ENCODE assay signal across 30 cellular contexts in genomic region chr2:56117764-56118163, GRCh38.
DNase-seq lines count a peak whose midpoint lies in the region; TF ChIP-seq lines count a peak whose summit lies in the region.
"Had no signal": no experiment of that assay in that cellular context is flagged by ENCODE, and none has a peak within 500 bp of the region (broad histone marks: within the 10 kb centered on the region; RNA-seq: fewer than 3 reads in every experiment).

No MANE protein-coding gene starts in this region.

- no peak overlapping the region for H3K4me3 ChIP-seq in WERI-Rb-1 (ENCODE audit: low read depth, low read length)
- H3K4me3 ChIP-seq in left ventricle myocardium inferior: no peak overlapping the region
- H3K4me3 ChIP-seq: ascending aorta, gastroesophageal sphincter, sigmoid colon, testis, uterus had no signal

- DNase-seq in NCI-H526 (lab: John Stamatoyannopoulos, UW) (peak; percentile 89 to 91), endothelial cell (ENCODE audit: low spot score) (no peak), iPS-NIHi7 (ENCODE audit: extremely low spot score) (peak; percentile 50), WERI-Rb-1 (no peak), left ventricle myocardium inferior (no peak), kidney tubule cell (ENCODE audit: low spot score) (no peak), CD14-positive monocyte (ENCODE audit: low spot score) (no peak)
- DNase-seq: 8988T; activated CD4-positive, alpha-beta T cell treated with anti-CD3 and anti-CD28 coated beads for 48 hours; activated effector memory CD4-positive, alpha-beta T cell treated with anti-CD3 and anti-CD28 coated beads, Interleukin-2, amount 50 U/mL, for 16 hours; activated naive CD8-positive, alpha-beta T cell treated with anti-CD3 and anti-CD28 coated beads for 36 hours; activated T-cell treated with anti-CD3 and anti-CD28 coated beads, Interleukin-2, amount 50 U/mL, for 1 hour; caudate nucleus; CD4-positive, CD25-positive, alpha-beta regulatory T cell; cortex of kidney; effector memory CD8-positive, alpha-beta T cell; GOT3; hypothalamus; MM.1S; NCI-H1417 treated with DMSO at 0.1 percent for 48 hours; NCI-H226; NCI-H748 treated with DMSO at 0.1 percent for 48 hours; sigmoid colon; stimulated activated naive CD4-positive, alpha-beta T cell treated with Interleukin-2 at 50 U/mL for 16 hours; testis; uterus had no signal

- peak overlapping the region; percentile 41 for H3K9ac ChIP-seq in ES-I3 (ENCODE audit: low read depth, low read length)
- H3K9ac ChIP-seq: KMS-11 had no signal

- H3K4me3 Mint-ChIP-seq in endothelial cell (ENCODE audit: unreplicated experiment) (no peak overlapping the region), CD14-positive monocyte (no peak overlapping the region)
- H3K4me3 Mint-ChIP-seq: activated naive CD8-positive, alpha-beta T cell treated with anti-CD3 and anti-CD28 coated beads for 36 hours; CD4-positive, CD25-positive, alpha-beta regulatory T cell; effector memory CD8-positive, alpha-beta T cell had no signal

- H3K27ac ChIP-seq in WERI-Rb-1: no peak overlapping the region
- H3K27ac ChIP-seq in left ventricle myocardium inferior (replicated peaks): no peak overlapping the region
- H3K27ac ChIP-seq: ascending aorta, gastroesophageal sphincter, KMS-11, sigmoid colon, testis, uterus had no signal

- H3K36me3 Mint-ChIP-seq in endothelial cell (ENCODE audit: low read depth, unreplicated experiment) (peaks cover 3% of the 10 kb centered on the region), CD14-positive monocyte (no peaks in the 10 kb centered on the region)
- H3K36me3 Mint-ChIP-seq: activated naive CD8-positive, alpha-beta T cell treated with anti-CD3 and anti-CD28 coated beads for 36 hours; CD4-positive, CD25-positive, alpha-beta regulatory T cell had no signal

- H3K4me1 Mint-ChIP-seq in endothelial cell (ENCODE audit: unreplicated experiment) (peaks cover 40% of the 10 kb centered on the region), CD14-positive monocyte (no peaks in the 10 kb centered on the region)
- H3K4me1 Mint-ChIP-seq: activated naive CD8-positive, alpha-beta T cell treated with anti-CD3 and anti-CD28 coated beads for 36 hours; CD4-positive, CD25-positive, alpha-beta regulatory T cell had no signal

- H3K9me3 ChIP-seq in ES-I3 (ENCODE audit: control insufficient read depth, insufficient read depth, low read length): no peaks in the 10 kb centered on the region
- no peaks in the 10 kb centered on the region for H3K9me3 ChIP-seq in WERI-Rb-1 (ENCODE audit: severe bottlenecking)
- H3K9me3 ChIP-seq in left ventricle myocardium inferior (replicated peaks): no peaks in the 10 kb centered on the region
- H3K9me3 ChIP-seq: ascending aorta, gastroesophageal sphincter, sigmoid colon, testis, uterus had no signal

- no peak for TF ChIP-seq CTCF in endothelial cell (IDR thresholded peaks at IDR 0.05; ENCODE audit: unreplicated experiment)
- no peak for TF ChIP-seq CTCF in WERI-Rb-1 (IDR thresholded peaks at IDR 0.05; ENCODE audit: low read depth, low read length)
- TF ChIP-seq CTCF in left ventricle myocardium inferior (IDR thresholded peaks at IDR 0.05; ENCODE audit: borderline replicate concordance): no peak
- no peak for TF ChIP-seq CTCF in CD14-positive monocyte (IDR thresholded peaks at IDR 0.05)

- H3K27me3 ChIP-seq in WERI-Rb-1 (ENCODE audit: insufficient read depth, low read depth, severe bottlenecking) (no peaks in the 10 kb centered on the region), left ventricle myocardium inferior (ENCODE audit: low read depth) (peaks cover 12% of the 10 kb centered on the region)
- H3K27me3 ChIP-seq: ascending aorta, sigmoid colon, testis, uterus had no signal

- H3K27ac Mint-ChIP-seq in endothelial cell (ENCODE audit: unreplicated experiment): peak overlapping the region; percentile 80
- H3K27ac Mint-ChIP-seq in CD14-positive monocyte: no peak overlapping the region
- H3K27ac Mint-ChIP-seq: activated naive CD8-positive, alpha-beta T cell treated with anti-CD3 and anti-CD28 coated beads for 36 hours; CD4-positive, CD25-positive, alpha-beta regulatory T cell; effector memory CD8-positive, alpha-beta T cell had no signal

- H3K36me3 ChIP-seq in ES-I3 (ENCODE audit: insufficient read depth, low read length) (no peaks in the 10 kb centered on the region), WERI-Rb-1 (no peaks in the 10 kb centered on the region), left ventricle myocardium inferior (no peaks in the 10 kb centered on the region)
- H3K36me3 ChIP-seq: ascending aorta, gastroesophageal sphincter, sigmoid colon, uterus had no signal

- peaks cover 28% of the 10 kb centered on the region for H3K4me1 ChIP-seq in ES-I3 (ENCODE audit: insufficient read depth, low read length)
- H3K4me1 ChIP-seq in left ventricle myocardium inferior: no peaks in the 10 kb centered on the region
- H3K4me1 ChIP-seq: ascending aorta, gastroesophageal sphincter, sigmoid colon, testis, uterus had no signal

- no peaks in the 10 kb centered on the region for H3K9me3 Mint-ChIP-seq in endothelial cell (ENCODE audit: unreplicated experiment)
- H3K9me3 Mint-ChIP-seq in CD14-positive monocyte: peaks cover 0 to 5% (median 0%) of the 10 kb centered on the region in 7 donors
- H3K9me3 Mint-ChIP-seq: activated naive CD8-positive, alpha-beta T cell treated with anti-CD3 and anti-CD28 coated beads for 36 hours had no signal

- intact Hi-C loops in left ventricle myocardium inferior (cut with micrococcal nuclease): no loop called here
- intact Hi-C loops in CD14-positive monocyte (cut with micrococcal nuclease): no loop called here

- H3K27me3 Mint-ChIP-seq in endothelial cell (ENCODE audit: unreplicated experiment) (no peaks in the 10 kb centered on the region), CD14-positive monocyte (ENCODE audit: low read depth in 3 of 3) (peaks cover 1 to 5% (median 2%) of the 10 kb centered on the region in 3 donors)
- H3K27me3 Mint-ChIP-seq: activated naive CD8-positive, alpha-beta T cell treated with anti-CD3 and anti-CD28 coated beads for 36 hours; CD4-positive, CD25-positive, alpha-beta regulatory T cell; effector memory CD8-positive, alpha-beta T cell had no signal

Comparison
In these comparisons a context has a peak if more than half of its experiments do, and no peak if none do; other contexts are left out.
1. DNase-seq: peak in NCI-H526 (2 of 2) and iPS-NIHi7 (single experiment); none in endothelial cell (single experiment), WERI-Rb-1 (single experiment), left ventricle myocardium inferior (single experiment), kidney tubule cell (single experiment) and CD14-positive monocyte (single experiment).